In genomic region chr5:119410448-119411170, GRCh38 we compare ENCODE assay signal across 12 cellular contexts. TPM values are rescaled to one million over a fixed set of nuclear protein-coding genes. Genes with fewer than 3 reads are reported as not detected.
DNase-seq lines count a peak whose midpoint lies in the region; ATAC-seq and TF ChIP-seq lines count a peak whose summit lies in the region.
"Had no signal": no experiment of that assay in that cellular context is flagged by ENCODE, and none has a peak within 500 bp of the region (broad histone marks: within the 10 kb centered on the region; RNA-seq: fewer than 3 reads in every experiment).

No MANE protein-coding gene starts in this region.

- H3K27me3 ChIP-seq in trophoblast cell (ENCODE audit: insufficient read depth, low read length): no peaks in the 10 kb centered on the region

- H3K4me3 ChIP-seq in trophoblast cell (ENCODE audit: low read depth, low read length): no peak overlapping the region
- no peak overlapping the region for H3K4me3 ChIP-seq in mucosa of descending colon
- H3K4me3 ChIP-seq: lung had no signal

- H2BK120ac ChIP-seq in trophoblast cell (ENCODE audit: insufficient read depth, low read length, poor library complexity): no peak overlapping the region

- no peak overlapping the region for H3K4me3 Mint-ChIP-seq in activated CD4-positive, alpha-beta memory T cell treated with anti-CD3 and anti-CD28 coated beads for 36 hours
- H3K4me3 Mint-ChIP-seq in activated CD4-positive, alpha-beta memory T cell treated with anti-CD3 and anti-CD28 coated beads, Interleukin-2, amount 10 ng/mL, durations not matched to agents 7 days and 5 days: no peak overlapping the region
- peak overlapping the region; percentile 84 for H3K4me3 Mint-ChIP-seq in activated T-helper 17 cell treated with anti-CD3 and anti-CD28 coated beads, Interleukin-2, amount 50 U/mL, for 72 hours

- WGBS in trophoblast cell (ENCODE audit: extremely low coverage, insufficient coverage, insufficient read length): no CpG with 5 or more reads among the region's 4 CpGs

- intact Hi-C loops in activated CD4-positive, alpha-beta memory T cell treated with anti-CD3 and anti-CD28 coated beads for 36 hours (cut with micrococcal nuclease): loop anchor here (1.0 kb wide), 2 partner anchors 13 to 43 kb away; no protein-coding TSS in a partner anchor
- intact Hi-C loops in mucosa of descending colon (cut with DNase I, micrococcal nuclease): loop anchor here in 1 of 2 donors (5.0 to 10.0 kb wide), 2 partner anchors 146 to 423 kb away; partner anchors contain the start of gene DTWD2

- peaks cover 3% of the 10 kb centered on the region for H3K79me1 ChIP-seq in trophoblast cell (ENCODE audit: low read length)

- peak overlapping the region; percentile 45 for H2BK12ac ChIP-seq in trophoblast cell (ENCODE audit: low read length)

- H3K9me3 Mint-ChIP-seq in activated CD4-positive, alpha-beta memory T cell treated with anti-CD3 and anti-CD28 coated beads for 36 hours: no peaks in the 10 kb centered on the region
- no peaks in the 10 kb centered on the region for H3K9me3 Mint-ChIP-seq in activated CD4-positive, alpha-beta memory T cell treated with anti-CD3 and anti-CD28 coated beads, Interleukin-2, amount 10 ng/mL, durations not matched to agents 7 days and 5 days
- H3K9me3 Mint-ChIP-seq in activated T-helper 17 cell treated with anti-CD3 and anti-CD28 coated beads, Interleukin-2, amount 50 U/mL, for 72 hours: no peaks in the 10 kb centered on the region
- H3K9me3 Mint-ChIP-seq: IgD-negative memory B cell had no signal

- H3K4me2 ChIP-seq in trophoblast cell (ENCODE audit: low read length): no peak overlapping the region

- no peaks in the 10 kb centered on the region for H3K9me3 ChIP-seq in trophoblast cell (ENCODE audit: insufficient read depth, low read depth, low read length)
- no peaks in the 10 kb centered on the region for H3K9me3 ChIP-seq in mucosa of descending colon

- H3K4ac ChIP-seq in trophoblast cell (ENCODE audit: low read depth, low read length): no peak overlapping the region

- ATAC-seq in HG02642 (IDR thresholded peaks at IDR 0.05; ENCODE audit: poor library complexity, unreplicated experiment) (peak; percentile 50), mucosa of descending colon (no peak)
- ATAC-seq in activated T-helper 17 cell treated with anti-CD3 and anti-CD28 coated beads, Interleukin-2, amount 50 U/mL, for 72 hours (replicated peaks): peak; percentile 19

- H3K4me1 Mint-ChIP-seq in activated CD4-positive, alpha-beta memory T cell treated with anti-CD3 and anti-CD28 coated beads for 36 hours (ENCODE audit: low read depth): peaks cover 34% of the 10 kb centered on the region
- H3K4me1 Mint-ChIP-seq in activated CD4-positive, alpha-beta memory T cell treated with anti-CD3 and anti-CD28 coated beads, Interleukin-2, amount 10 ng/mL, durations not matched to agents 7 days and 5 days: peaks cover 32% of the 10 kb centered on the region
- H3K4me1 Mint-ChIP-seq in activated T-helper 17 cell treated with anti-CD3 and anti-CD28 coated beads, Interleukin-2, amount 50 U/mL, for 72 hours: peaks cover 18% of the 10 kb centered on the region

- H3K27me3 Mint-ChIP-seq in activated CD4-positive, alpha-beta memory T cell treated with anti-CD3 and anti-CD28 coated beads for 36 hours: no peaks in the 10 kb centered on the region
- peaks cover 6% of the 10 kb centered on the region for H3K27me3 Mint-ChIP-seq in activated CD4-positive, alpha-beta memory T cell treated with anti-CD3 and anti-CD28 coated beads, Interleukin-2, amount 10 ng/mL, durations not matched to agents 7 days and 5 days
- H3K27me3 Mint-ChIP-seq in activated T-helper 17 cell treated with anti-CD3 and anti-CD28 coated beads, Interleukin-2, amount 50 U/mL, for 72 hours: no peaks in the 10 kb centered on the region
- H3K27me3 Mint-ChIP-seq: IgD-negative memory B cell had no signal

- no peak overlapping the region for H4K12ac ChIP-seq in trophoblast cell (ENCODE audit: low read depth, low read length)

- TF ChIP-seq CTCF in mucosa of descending colon (IDR thresholded peaks at IDR 0.05): no peak

- CTCF ChIA-PET in activated CD4-positive, alpha-beta memory T cell treated with anti-CD3 and anti-CD28 coated beads for 36 hours (lab: Charles Lee): interaction anchor here (0.6 to 6.2 kb wide), 35 partner anchors 9 to 533 kb away, joined by 3 to 143 read pairs (median 9); partner anchors contain the start of genes DTWD2 and TNFAIP8
- CTCF ChIA-PET in activated CD4-positive, alpha-beta memory T cell treated with anti-CD3 and anti-CD28 coated beads, Interleukin-2, amount 10 ng/mL, durations not matched to agents 7 days and 5 days (lab: Charles Lee): interaction anchor here (0.6 to 8.1 kb wide), 33 partner anchors 8 to 427 kb away, joined by 3 to 127 read pairs (median 6); partner anchors contain the start of genes DMXL1, DTWD2 and HSD17B4

- POLR2A ChIA-PET in activated CD4-positive, alpha-beta memory T cell treated with anti-CD3 and anti-CD28 coated beads for 36 hours (lab: Charles Lee): interaction anchor here (1.1 to 1.4 kb wide), 2 partner anchors 66 to 340 kb away, joined by 3 read pairs; partner anchors contain the start of gene DMXL1
- POLR2A ChIA-PET in activated CD4-positive, alpha-beta memory T cell treated with anti-CD3 and anti-CD28 coated beads, Interleukin-2, amount 10 ng/mL, durations not matched to agents 7 days and 5 days (lab: Charles Lee): interaction anchor here (1.1 to 3.1 kb wide), 6 partner anchors 53 to 389 kb away, joined by 3 to 13 read pairs (median 4); partner anchors contain the start of gene DMXL1

- no peaks in the 10 kb centered on the region for H3K79me2 ChIP-seq in trophoblast cell (ENCODE audit: control insufficient read depth, insufficient read depth, low read length, poor library complexity)

- H4K8ac ChIP-seq in trophoblast cell (ENCODE audit: low read depth, low read length): no peak overlapping the region

- H3K18ac ChIP-seq in trophoblast cell (ENCODE audit: low read length): no peak overlapping the region

- no peak overlapping the region for H4K91ac ChIP-seq in trophoblast cell (ENCODE audit: low read depth, low read length)

- no peak overlapping the region for H3K14ac ChIP-seq in trophoblast cell (ENCODE audit: low read length)

- no peak overlapping the region for H3K23ac ChIP-seq in trophoblast cell (ENCODE audit: low read length)

- H3K36me3 ChIP-seq in trophoblast cell (ENCODE audit: control insufficient read depth in 1 of 2, insufficient read depth in 2 of 2, low read length in 2 of 2): peaks cover 1 to 2% of the 10 kb centered on the region in 2 experiments
- no peaks in the 10 kb centered on the region for H3K36me3 ChIP-seq in mucosa of descending colon (ENCODE audit: low read depth)

- H2BK5ac ChIP-seq in trophoblast cell (ENCODE audit: low read depth, low read length, poor library complexity): no peak overlapping the region

- H3K27ac Mint-ChIP-seq in activated CD4-positive, alpha-beta memory T cell treated with anti-CD3 and anti-CD28 coated beads for 36 hours: peak overlapping the region; percentile 31
- H3K27ac Mint-ChIP-seq in activated CD4-positive, alpha-beta memory T cell treated with anti-CD3 and anti-CD28 coated beads, Interleukin-2, amount 10 ng/mL, durations not matched to agents 7 days and 5 days: no peak overlapping the region
- H3K27ac Mint-ChIP-seq in activated T-helper 17 cell treated with anti-CD3 and anti-CD28 coated beads, Interleukin-2, amount 50 U/mL, for 72 hours: peak overlapping the region; percentile 37

- H3K4me1 ChIP-seq in trophoblast cell (ENCODE audit: control insufficient read depth in 1 of 2, insufficient read depth in 2 of 2, low read length in 2 of 2): no peaks in the 10 kb centered on the region
- peaks cover 6% of the 10 kb centered on the region for H3K4me1 ChIP-seq in mucosa of descending colon (ENCODE audit: low read depth)

- H3K9ac ChIP-seq in trophoblast cell (ENCODE audit: low read length): no peak overlapping the region

- no peak overlapping the region for H2AFZ ChIP-seq in trophoblast cell (ENCODE audit: insufficient read depth, low read length, poor library complexity)

- no peak overlapping the region for H3K27ac ChIP-seq in trophoblast cell (ENCODE audit: low read depth, low read length)
- H3K27ac ChIP-seq: RWPE1 had no signal

- H3K36me3 Mint-ChIP-seq in activated CD4-positive, alpha-beta memory T cell treated with anti-CD3 and anti-CD28 coated beads for 36 hours: no peaks in the 10 kb centered on the region
- H3K36me3 Mint-ChIP-seq in activated CD4-positive, alpha-beta memory T cell treated with anti-CD3 and anti-CD28 coated beads, Interleukin-2, amount 10 ng/mL, durations not matched to agents 7 days and 5 days (ENCODE audit: low read depth): no peaks in the 10 kb centered on the region
- H3K36me3 Mint-ChIP-seq in activated T-helper 17 cell treated with anti-CD3 and anti-CD28 coated beads, Interleukin-2, amount 50 U/mL, for 72 hours (ENCODE audit: low read depth): no peaks in the 10 kb centered on the region
- H3K36me3 Mint-ChIP-seq: IgD-negative memory B cell had no signal

- H2AK5ac ChIP-seq in trophoblast cell (ENCODE audit: low read length): no peak overlapping the region

- DNase-seq in activated CD4-positive, alpha-beta memory T cell treated with anti-CD3 and anti-CD28 coated beads for 36 hours: peak; percentile 20
- no peak for DNase-seq in activated CD4-positive, alpha-beta memory T cell treated with anti-CD3 and anti-CD28 coated beads, Interleukin-2, amount 10 ng/mL, durations not matched to agents 7 days and 5 days
- no peak for DNase-seq in trophoblast cell
- no peak for DNase-seq in SIG-M5 (lab: John Stamatoyannopoulos, UW)
- DNase-seq in NOMO-1 treated with DMSO at 0.1 percent for 48 hours (lab: John Stamatoyannopoulos, UW; ENCODE audit: unreplicated experiment): no peak
- DNase-seq in mucosa of descending colon: no peak
- DNase-seq: DMS153 had no signal

RNA-seq across cellular contexts. Expression of gene HSD17B4, which starts 41.7 kb away (rescaled TPM):
- total RNA-seq in activated CD4-positive, alpha-beta memory T cell treated with anti-CD3 and anti-CD28 coated beads for 36 hours: 100 to 1,000 TPM in 1 of 2 experiments, 10 to 100 TPM in 1; 83.2 to 117 TPM
- 10 to 100 TPM; 57.2 to 59.1 TPM for total RNA-seq in activated CD4-positive, alpha-beta memory T cell treated with anti-CD3 and anti-CD28 coated beads, Interleukin-2, amount 10 ng/mL, durations not matched to agents 7 days and 5 days
- total RNA-seq in activated T-helper 17 cell treated with anti-CD3 and anti-CD28 coated beads, Interleukin-2, amount 50 U/mL, for 72 hours: 10 to 100 TPM; 41.4 to 61.8 TPM
- 119 and 125 TPM in 2 replicates for polyA plus RNA-seq in trophoblast cell (2013)
- total RNA-seq in mucosa of descending colon: 100 to 1,000 TPM; 178 to 243 (median 235) TPM

RNA-seq across cellular contexts. Expression of gene TNFAIP8, which starts 54.8 kb away (rescaled TPM):
- 100 to 1,000 TPM; 153 to 159 TPM for total RNA-seq in activated CD4-positive, alpha-beta memory T cell treated with anti-CD3 and anti-CD28 coated beads for 36 hours
- 100 to 1,000 TPM; 161 to 163 TPM for total RNA-seq in activated CD4-positive, alpha-beta memory T cell treated with anti-CD3 and anti-CD28 coated beads, Interleukin-2, amount 10 ng/mL, durations not matched to agents 7 days and 5 days
- total RNA-seq in activated T-helper 17 cell treated with anti-CD3 and anti-CD28 coated beads, Interleukin-2, amount 50 U/mL, for 72 hours: 100 to 1,000 TPM; 129 to 170 TPM
- polyA plus RNA-seq in trophoblast cell (2013): 58.8 and 59.8 TPM in 2 replicates
- 10 to 100 TPM in 2 of 3 donors, 1 to 10 TPM in 1; 8.7 to 15.7 (median 12.3) TPM for total RNA-seq in mucosa of descending colon

Comparison
In these comparisons a context has a peak if more than half of its experiments do, and no peak if none do; other contexts are left out.
1. RNA of gene TNFAIP8, which starts 54.8 kb away (total RNA-seq): 129 to 170 TPM in activated T-helper 17 cell treated with anti-CD3 and anti-CD28 coated beads, Interleukin-2, amount 50 U/mL, for 72 hours, 161 to 163 TPM in activated CD4-positive, alpha-beta memory T cell treated with anti-CD3 and anti-CD28 coated beads, Interleukin-2, amount 10 ng/mL, durations not matched to agents 7 days and 5 days and 153 to 159 TPM in activated CD4-positive, alpha-beta memory T cell treated with anti-CD3 and anti-CD28 coated beads for 36 hours; 8.7 to 15.7 TPM in mucosa of descending colon; every median in the first group is over 4 times any median in the second.